ENCODE assay signal across 23 cellular contexts in the genomic region with DNA sequence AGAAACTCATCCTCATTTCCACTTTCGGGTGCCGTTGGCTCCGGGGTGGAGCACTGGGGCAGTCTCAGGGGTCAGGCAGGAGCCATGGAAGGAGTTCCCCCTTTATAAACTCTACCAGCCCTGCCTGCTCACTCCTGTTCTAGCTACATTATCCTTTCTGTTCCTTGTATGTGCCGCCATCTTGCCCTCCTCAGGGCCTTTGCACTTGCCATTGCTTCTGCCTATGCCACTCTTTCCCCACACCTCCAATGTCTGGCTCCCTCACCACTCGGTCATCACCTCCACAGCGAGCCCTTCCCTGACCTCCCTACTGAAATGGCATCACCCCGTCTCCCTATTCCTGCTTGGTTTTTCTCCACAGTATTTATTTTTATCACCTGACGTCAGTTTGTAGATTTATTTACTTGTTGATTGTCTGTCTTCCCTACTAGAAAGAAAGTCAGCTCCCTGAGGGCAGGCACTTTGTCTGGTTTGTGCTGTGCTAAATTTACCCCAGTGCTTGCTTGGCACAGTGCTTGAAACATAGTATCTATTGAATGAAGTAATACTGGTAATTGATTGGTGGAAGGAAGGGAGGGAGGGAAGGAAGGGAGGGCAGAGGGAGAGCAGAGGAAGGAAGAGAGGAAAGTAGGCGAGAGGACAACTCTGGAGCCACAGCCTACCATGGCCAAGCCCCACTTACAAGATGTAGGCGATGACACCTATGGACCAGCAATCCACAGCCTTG. TPM values are rescaled to one million over a fixed set of nuclear protein-coding genes. Genes with fewer than 3 reads are reported as not detected.
DNase-seq lines count a peak whose midpoint lies in the region; ATAC-seq, FAIRE-seq and TF ChIP-seq lines count a peak whose summit lies in the region.
"Had no signal": no experiment of that assay in that cellular context is flagged by ENCODE, and none has a peak within 500 bp of the region (broad histone marks: within the 10 kb centered on the region; RNA-seq: fewer than 3 reads in every experiment).

No MANE protein-coding gene starts in this region.

- peaks cover 6 to 68% of the 10 kb centered on the region in 2 experiments for H3K36me3 ChIP-seq in HepG2 (replicated peaks in 1 of 2; ENCODE audit: control insufficient read depth in 1 of 2, insufficient read depth in 2 of 2, low read length in 2 of 2)
- peaks cover 0 to 45% (median 18%) of the 10 kb centered on the region in 4 donors for H3K36me3 ChIP-seq in right lobe of liver
- H3K36me3 ChIP-seq: MG63 had no signal

- H3K9me3 ChIP-seq in HepG2 (ENCODE audit: low read length) (no peaks in the 10 kb centered on the region), right lobe of liver (no peaks in the 10 kb centered on the region)
- H3K9me3 ChIP-seq: A549; BLaER1 treated with 17β-estradiol and CSF1 and Interleukin-3, amounts not matched to agents 10 nM and 100 nM; MG63; SJCRH30 had no signal

- CTCF ChIA-PET in HepG2 (lab: Yijun Ruan, JAX; ENCODE audit: low intra/inter-chr PET ratio, low total read pairs): no interaction called here

- H3K4me1 Mint-ChIP-seq in activated naive CD8-positive, alpha-beta T cell treated with anti-CD3 and anti-CD28 coated beads, Interleukin-2, amount 50 U/mL, for 24 hours: peaks cover 2% of the 10 kb centered on the region
- peaks cover 14 to 17% of the 10 kb centered on the region in 2 donors for H3K4me1 Mint-ChIP-seq in stimulated activated naive B cell treated with anti-CD40 and anti-IgM and Interleukin-4, amounts not matched to agents 10 μg/mL and 1 μg/mL and 100 μg/mL, for 72 hours

- no peak for TF ChIP-seq EP300 in HepG2 (IDR thresholded peaks at IDR 0.05; ENCODE audit: low read depth in 2 of 2, low read length in 2 of 2)
- TF ChIP-seq EP300 in HepG2 (CRISPR knock-in tag; IDR thresholded peaks at IDR 0.05; ENCODE audit: borderline replicate concordance): no peak

- BruUV-seq in HepG2 (replicated peaks; lab: Mats Ljungman, UMichigan): TSS peak; percentile 27

- H3K4me3 ChIP-seq in HepG2 (replicated peaks in 1 of 3; ENCODE audit: insufficient read depth in 1 of 3, low read depth in 2 of 3, low read length in 3 of 3): no peak overlapping the region
- no peak overlapping the region for H3K4me3 ChIP-seq in right lobe of liver
- H3K4me3 ChIP-seq: A549; BLaER1 treated with 17β-estradiol and CSF1 and Interleukin-3, amounts not matched to agents 10 nM and 100 nM; MG63; SJCRH30 had no signal

- TF ChIP-seq CTCF in HepG2 (CRISPR knock-in tag; IDR thresholded peaks at IDR 0.05) (no peak), right lobe of liver (IDR thresholded peaks at IDR 0.05) (no peak)

- no peak overlapping the region for H3K27ac Mint-ChIP-seq in activated naive CD8-positive, alpha-beta T cell treated with anti-CD3 and anti-CD28 coated beads, Interleukin-2, amount 50 U/mL, for 24 hours
- peak overlapping the region; percentile 39 for H3K27ac Mint-ChIP-seq in stimulated activated naive B cell treated with anti-CD40 and anti-IgM and Interleukin-4, amounts not matched to agents 10 μg/mL and 1 μg/mL and 100 μg/mL, for 72 hours
- H3K27ac Mint-ChIP-seq: CD4-positive, alpha-beta T cell had no signal

- no peaks in the 10 kb centered on the region for H3K4me1 ChIP-seq in HepG2 (ENCODE audit: insufficient read depth, low read length)
- no peaks in the 10 kb centered on the region for H3K4me1 ChIP-seq in right lobe of liver
- H3K4me1 ChIP-seq: A549, SJCRH30 had no signal

- H3K27ac ChIP-seq in HepG2 (ENCODE audit: extremely low read length, insufficient read depth, low read length): no peak overlapping the region
- H3K27ac ChIP-seq in right lobe of liver: no peak overlapping the region
- H3K27ac ChIP-seq: A549; BLaER1 treated with 17β-estradiol and CSF1 and Interleukin-3, amounts not matched to agents 10 nM and 100 nM; SJCRH30 had no signal

- H3K4me3 Mint-ChIP-seq in activated naive CD8-positive, alpha-beta T cell treated with anti-CD3 and anti-CD28 coated beads, Interleukin-2, amount 50 U/mL, for 24 hours: no peak overlapping the region
- H3K4me3 Mint-ChIP-seq in stimulated activated naive B cell treated with anti-CD40 and anti-IgM and Interleukin-4, amounts not matched to agents 10 μg/mL and 1 μg/mL and 100 μg/mL, for 72 hours: no peak overlapping the region
- H3K4me3 Mint-ChIP-seq: CD4-positive, alpha-beta T cell had no signal

- no peak overlapping the region for H3K9ac ChIP-seq in HepG2 (ENCODE audit: insufficient read depth, low read depth, low read length)
- H3K9ac ChIP-seq: BLaER1 treated with 17β-estradiol and CSF1 and Interleukin-3, amounts not matched to agents 10 nM and 100 nM had no signal

- intact Hi-C loops in HepG2 (cut with micrococcal nuclease; ENCODE audit: unreplicated experiment) (no loop called here), right lobe of liver (cut with DNase I) (no loop called here)

- H3K36me3 Mint-ChIP-seq in activated naive CD8-positive, alpha-beta T cell treated with anti-CD3 and anti-CD28 coated beads, Interleukin-2, amount 50 U/mL, for 24 hours (ENCODE audit: low read depth): peaks cover 33% of the 10 kb centered on the region
- peaks cover 60 to 67% of the 10 kb centered on the region in 2 donors for H3K36me3 Mint-ChIP-seq in stimulated activated naive B cell treated with anti-CD40 and anti-IgM and Interleukin-4, amounts not matched to agents 10 μg/mL and 1 μg/mL and 100 μg/mL, for 72 hours

- H4K20me1 ChIP-seq in HepG2 (ENCODE audit: insufficient read depth, low read length): no peaks in the 10 kb centered on the region

- H2AFZ ChIP-seq in HepG2 (ENCODE audit: low read length): no peak overlapping the region

- DNase-seq in HepG2 (ENCODE audit: low spot score) (no peak), right lobe of liver (no peak), T-helper 1 cell (no peak)
- no peak for DNase-seq in activated naive CD8-positive, alpha-beta T cell treated with anti-CD3 and anti-CD28 coated beads, Interleukin-2, amount 50 U/mL, for 24 hours
- DNase-seq in stimulated activated naive B cell treated with anti-CD40 and anti-IgM and Interleukin-4, amounts not matched to agents 10 μg/mL and 1 μg/mL and 100 μg/mL, for 72 hours: no peak
- DNase-seq in stimulated activated CD4-positive, alpha-beta T cell treated with anti-CD3 and anti-CD28 coated beads, Interleukin-4, amount 100 ng/mL, for 1 hour: no peak
- DNase-seq: AML-193; CD4-positive, alpha-beta T cell; KG1; MG63; NCI-H1105 treated with DMSO at 0.1 percent for 48 hours; NCI-H2029; NCI-H446; NCI-H524 treated with DMSO at 0.1 percent for 48 hours; NCI-H774; SJCRH30 had no signal

- no peaks in the 10 kb centered on the region for H3K9me3 Mint-ChIP-seq in activated naive CD8-positive, alpha-beta T cell treated with anti-CD3 and anti-CD28 coated beads, Interleukin-2, amount 50 U/mL, for 24 hours
- no peaks in the 10 kb centered on the region for H3K9me3 Mint-ChIP-seq in stimulated activated naive B cell treated with anti-CD40 and anti-IgM and Interleukin-4, amounts not matched to agents 10 μg/mL and 1 μg/mL and 100 μg/mL, for 72 hours
- H3K9me3 Mint-ChIP-seq: CD4-positive, alpha-beta T cell had no signal

- TF ChIP-seq POLR2A in HepG2 (IDR thresholded peaks at IDR 0.05; ENCODE audit: insufficient read depth in 1 of 2, low read depth in 2 of 2, low read length in 2 of 2): no peak
- TF ChIP-seq POLR2A in right lobe of liver (IDR thresholded peaks at IDR 0.05): no peak

- FAIRE-seq in HepG2 (lab: Jason Lieb, UNC): no peak
- FAIRE-seq: A549, D721Med, GM19239, H54 had no signal

- in situ Hi-C loops in HepG2 (cut with HindIII; ENCODE audit: extremely low pct_ligation_motif_present, low pct_unique_long_range_greater_than_20kb): no loop called here

- TF ChIP-seq RAD21 in HepG2 (CRISPR knock-in tag; IDR thresholded peaks at IDR 0.05): no peak

- 95% methylated on average over 10 of the region's 10 CpGs for WGBS in HepG2 (ENCODE audit: low lambda C conversion rate)
- 97% methylated on average over 6 of the region's 10 CpGs for WGBS in right lobe of liver (ENCODE audit: insufficient coverage, low coverage, low lambda C conversion rate, missing lambda C conversion rate)

- H3K27me3 ChIP-seq in HepG2 (ENCODE audit: control insufficient read depth in 1 of 2, insufficient read depth in 2 of 2, low read length in 2 of 2) (no peaks in the 10 kb centered on the region), right lobe of liver (no peaks in the 10 kb centered on the region)
- H3K27me3 ChIP-seq: BLaER1 treated with 17β-estradiol and CSF1 and Interleukin-3, amounts not matched to agents 10 nM and 100 nM; MG63; SJCRH30 had no signal

- ATAC-seq in HepG2: no peak
- no peak for ATAC-seq in right lobe of liver
- peak; percentile 5 for ATAC-seq in activated naive CD8-positive, alpha-beta T cell treated with anti-CD3 and anti-CD28 coated beads, Interleukin-2, amount 50 U/mL, for 24 hours
- ATAC-seq in stimulated activated naive B cell treated with anti-CD40 and anti-IgM and Interleukin-4, amounts not matched to agents 10 μg/mL and 1 μg/mL and 100 μg/mL, for 72 hours (replicated peaks): no peak
- ATAC-seq: Right ventricle myocardium inferior, SK-N-SH treated with all-trans-retinoic acid at 6 μM for 48 hours had no signal

- POLR2A ChIA-PET in HepG2 (lab: Yijun Ruan, JAX): interaction anchor here (3.5 kb wide), 1 partner anchor 11 kb away, joined by 12 read pairs; a partner anchor contains a TSS

- H3K79me2 ChIP-seq in HepG2 (ENCODE audit: insufficient read depth, low read length): no peaks in the 10 kb centered on the region

- H3K27me3 Mint-ChIP-seq in activated naive CD8-positive, alpha-beta T cell treated with anti-CD3 and anti-CD28 coated beads, Interleukin-2, amount 50 U/mL, for 24 hours: no peaks in the 10 kb centered on the region
- H3K27me3 Mint-ChIP-seq in stimulated activated naive B cell treated with anti-CD40 and anti-IgM and Interleukin-4, amounts not matched to agents 10 μg/mL and 1 μg/mL and 100 μg/mL, for 72 hours: no peaks in the 10 kb centered on the region
- H3K27me3 Mint-ChIP-seq: CD4-positive, alpha-beta T cell had no signal

- no peak overlapping the region for H3K4me2 ChIP-seq in HepG2 (ENCODE audit: low read depth, low read length)
- H3K4me2 ChIP-seq: A549; BLaER1 treated with 17β-estradiol and CSF1 and Interleukin-3, amounts not matched to agents 10 nM and 100 nM had no signal

RNA-seq across cellular contexts. Expression of a gene that starts 8.8 kb away (rescaled TPM):
- total RNA-seq in HepG2 (2016; rRNA removed; fragmentation: Illumina TruSeq; extraction: Trizol) (51.8 and 53.3 TPM in 2 replicates), right lobe of liver (10 to 100 TPM; 10.8 to 33.4 (median 24.5) TPM)
- 40.6 and 50.9 TPM in 2 replicates for total RNA-seq in HepG2 (2016; cell fraction: cytosol; rRNA removed; fragmentation: Illumina TruSeq; extraction: Trizol; ENCODE audit: low read depth)
- total RNA-seq in HepG2 (2016; cell fraction: insoluble cytoplasmic fraction; rRNA removed; fragmentation: Illumina TruSeq; extraction: Trizol): 49.0 and 53.3 TPM in 2 replicates
- 44.9 and 61.9 TPM in 2 replicates for total RNA-seq in HepG2 (2016; cell fraction: membrane; rRNA removed; fragmentation: Illumina TruSeq; extraction: Trizol)
- total RNA-seq in HepG2 (2016; cell fraction: nucleus; rRNA removed; fragmentation: Illumina TruSeq; extraction: Trizol): 26.4 and 30.0 TPM in 2 replicates
- 26.4 and 27.7 TPM in 2 replicates for polyA plus RNA-seq in HepG2 (2011; rRNA removed)
- 25.3 and 29.8 TPM in 2 replicates for polyA plus RNA-seq in HepG2 (2011; cell fraction: cytosol; rRNA removed)
- 30.9 and 36.6 TPM in 2 replicates for polyA plus RNA-seq in HepG2 (2011; cell fraction: nucleus; rRNA removed)
- polyA plus RNA-seq in HepG2 (2012): 17.5 and 20.2 TPM in 2 replicates
- polyA plus RNA-seq in HepG2 (2016; cell fraction: cytosol; fragmentation: Illumina TruSeq; extraction: Trizol; ENCODE audit: low read depth): 36.8 and 48.6 TPM in 2 replicates
- polyA plus RNA-seq in HepG2 (2016; cell fraction: insoluble cytoplasmic fraction; fragmentation: Illumina TruSeq; extraction: Trizol; ENCODE audit: low read depth): 45.8 and 51.6 TPM in 2 replicates
- 36.9 and 45.8 TPM in 2 replicates for polyA plus RNA-seq in HepG2 (2016; cell fraction: membrane; fragmentation: Illumina TruSeq; extraction: Trizol; ENCODE audit: low read depth)
- 55.8 and 58.3 TPM in 2 replicates for polyA plus RNA-seq in HepG2 (2016; cell fraction: nucleus; fragmentation: Illumina TruSeq; extraction: Trizol; ENCODE audit: insufficient read depth, low read depth)
- 4.7 and 17.6 TPM in 2 replicates for polyA minus RNA-seq in HepG2 (2011; rRNA and poly(A)+ RNA removed; ENCODE audit: low replicate concordance)
- polyA minus RNA-seq in HepG2 (2011; cell fraction: cytosol; rRNA and poly(A)+ RNA removed): 8.4 and 15.1 TPM in 2 replicates
- 8.4 and 10.3 TPM in 2 replicates for polyA minus RNA-seq in HepG2 (2011; cell fraction: nucleus; rRNA and poly(A)+ RNA removed)

RNA-seq across cellular contexts. Expression of a gene that starts 11.2 kb away (rescaled TPM):
- total RNA-seq in HepG2 (2016; rRNA removed; fragmentation: Illumina TruSeq; extraction: Trizol): 23.8 and 28.7 TPM in 2 replicates
- total RNA-seq in HepG2 (2016; cell fraction: cytosol; rRNA removed; fragmentation: Illumina TruSeq; extraction: Trizol; ENCODE audit: low read depth): 45.5 and 45.8 TPM in 2 replicates
- 26.5 and 28.3 TPM in 2 replicates for total RNA-seq in HepG2 (2016; cell fraction: insoluble cytoplasmic fraction; rRNA removed; fragmentation: Illumina TruSeq; extraction: Trizol)
- 17.8 and 19.8 TPM in 2 replicates for total RNA-seq in HepG2 (2016; cell fraction: membrane; rRNA removed; fragmentation: Illumina TruSeq; extraction: Trizol)
- 23.3 and 24.6 TPM in 2 replicates for total RNA-seq in HepG2 (2016; cell fraction: nucleus; rRNA removed; fragmentation: Illumina TruSeq; extraction: Trizol)
- polyA plus RNA-seq in HepG2 (2011; rRNA removed): 33.2 and 38.9 TPM in 2 replicates
- 23.2 and 27.3 TPM in 2 replicates for polyA plus RNA-seq in HepG2 (2011; cell fraction: cytosol; rRNA removed)
- polyA plus RNA-seq in HepG2 (2011; cell fraction: nucleus; rRNA removed): 48.7 and 59.7 TPM in 2 replicates
- polyA plus RNA-seq in HepG2 (2012): 19.0 and 19.1 TPM in 2 replicates
- 9.3 and 10.9 TPM in 2 replicates for polyA plus RNA-seq in HepG2 (2016; cell fraction: cytosol; fragmentation: Illumina TruSeq; extraction: Trizol; ENCODE audit: low read depth)
- 31.9 and 32.4 TPM in 2 replicates for polyA plus RNA-seq in HepG2 (2016; cell fraction: insoluble cytoplasmic fraction; fragmentation: Illumina TruSeq; extraction: Trizol; ENCODE audit: low read depth)
- polyA plus RNA-seq in HepG2 (2016; cell fraction: membrane; fragmentation: Illumina TruSeq; extraction: Trizol; ENCODE audit: low read depth): 15.9 and 18.6 TPM in 2 replicates
- 26.3 and 38.4 TPM in 2 replicates for polyA plus RNA-seq in HepG2 (2016; cell fraction: nucleus; fragmentation: Illumina TruSeq; extraction: Trizol; ENCODE audit: insufficient read depth, low read depth)
- polyA minus RNA-seq in HepG2 (2011; rRNA and poly(A)+ RNA removed; ENCODE audit: low replicate concordance): 89.8 and 134 TPM in 2 replicates
- 15.1 and 17.1 TPM in 2 replicates for polyA minus RNA-seq in HepG2 (2011; cell fraction: cytosol; rRNA and poly(A)+ RNA removed)
- 56.5 and 63.9 TPM in 2 replicates for polyA minus RNA-seq in HepG2 (2011; cell fraction: nucleus; rRNA and poly(A)+ RNA removed)
- 10 to 100 TPM; 12.3 to 27.8 (median 15.7) TPM for total RNA-seq in right lobe of liver

RNA-seq across cellular contexts. Expression of a gene that starts 29.4 kb away (rescaled TPM):
- total RNA-seq in HepG2 (2016; rRNA removed; fragmentation: Illumina TruSeq; extraction: Trizol) (7.5 and 10.0 TPM in 2 replicates), right lobe of liver (1 to 10 TPM; 3.5 to 5.4 (median 5.1) TPM)
- 1.9 and 2.6 TPM in 2 replicates for total RNA-seq in HepG2 (2016; cell fraction: cytosol; rRNA removed; fragmentation: Illumina TruSeq; extraction: Trizol; ENCODE audit: low read depth)
- total RNA-seq in HepG2 (2016; cell fraction: insoluble cytoplasmic fraction; rRNA removed; fragmentation: Illumina TruSeq; extraction: Trizol): 6.6 and 9.5 TPM in 2 replicates
- total RNA-seq in HepG2 (2016; cell fraction: membrane; rRNA removed; fragmentation: Illumina TruSeq; extraction: Trizol): 4.2 and 4.4 TPM in 2 replicates
- 11.3 and 13.7 TPM in 2 replicates for total RNA-seq in HepG2 (2016; cell fraction: nucleus; rRNA removed; fragmentation: Illumina TruSeq; extraction: Trizol)
- 7.3 and 7.4 TPM in 2 replicates for polyA plus RNA-seq in HepG2 (2011; rRNA removed)
- polyA plus RNA-seq in HepG2 (2011; cell fraction: cytosol; rRNA removed): 4.3 and 5.0 TPM in 2 replicates
- 26.1 and 36.3 TPM in 2 replicates for polyA plus RNA-seq in HepG2 (2011; cell fraction: nucleus; rRNA removed)
- 6.0 and 6.8 TPM in 2 replicates for polyA plus RNA-seq in HepG2 (2012)
- polyA plus RNA-seq in HepG2 (2016; cell fraction: cytosol; fragmentation: Illumina TruSeq; extraction: Trizol; ENCODE audit: low read depth): 0.49 and 0.61 TPM in 2 replicates
- 6.7 and 7.2 TPM in 2 replicates for polyA plus RNA-seq in HepG2 (2016; cell fraction: insoluble cytoplasmic fraction; fragmentation: Illumina TruSeq; extraction: Trizol; ENCODE audit: low read depth)
- 1.5 and 1.6 TPM in 2 replicates for polyA plus RNA-seq in HepG2 (2016; cell fraction: membrane; fragmentation: Illumina TruSeq; extraction: Trizol; ENCODE audit: low read depth)
- 29.3 and 31.8 TPM in 2 replicates for polyA plus RNA-seq in HepG2 (2016; cell fraction: nucleus; fragmentation: Illumina TruSeq; extraction: Trizol; ENCODE audit: insufficient read depth, low read depth)
- polyA minus RNA-seq in HepG2 (2011; rRNA and poly(A)+ RNA removed; ENCODE audit: low replicate concordance): 9.9 and 28.6 TPM in 2 replicates
- 3.2 and 6.0 TPM in 2 replicates for polyA minus RNA-seq in HepG2 (2011; cell fraction: cytosol; rRNA and poly(A)+ RNA removed)
- polyA minus RNA-seq in HepG2 (2011; cell fraction: nucleus; rRNA and poly(A)+ RNA removed): 12.9 and 15.8 TPM in 2 replicates

RNA-seq across cellular contexts. Expression of a gene that starts 31.3 kb away (rescaled TPM):
- 37.1 and 43.3 TPM in 2 replicates for total RNA-seq in HepG2 (2016; rRNA removed; fragmentation: Illumina TruSeq; extraction: Trizol)
- 40.6 and 44.9 TPM in 2 replicates for total RNA-seq in HepG2 (2016; cell fraction: cytosol; rRNA removed; fragmentation: Illumina TruSeq; extraction: Trizol; ENCODE audit: low read depth)
- total RNA-seq in HepG2 (2016; cell fraction: insoluble cytoplasmic fraction; rRNA removed; fragmentation: Illumina TruSeq; extraction: Trizol): 36.0 and 42.7 TPM in 2 replicates
- 75.9 and 78.8 TPM in 2 replicates for total RNA-seq in HepG2 (2016; cell fraction: membrane; rRNA removed; fragmentation: Illumina TruSeq; extraction: Trizol)
- total RNA-seq in HepG2 (2016; cell fraction: nucleus; rRNA removed; fragmentation: Illumina TruSeq; extraction: Trizol): 19.3 and 22.3 TPM in 2 replicates
- polyA plus RNA-seq in HepG2 (2011; rRNA removed): 32.1 and 34.4 TPM in 2 replicates
- 33.5 and 41.6 TPM in 2 replicates for polyA plus RNA-seq in HepG2 (2011; cell fraction: cytosol; rRNA removed)
- 31.8 and 32.8 TPM in 2 replicates for polyA plus RNA-seq in HepG2 (2011; cell fraction: nucleus; rRNA removed)
- polyA plus RNA-seq in HepG2 (2012): 29.5 and 31.4 TPM in 2 replicates
- 76.9 and 79.2 TPM in 2 replicates for polyA plus RNA-seq in HepG2 (2016; cell fraction: cytosol; fragmentation: Illumina TruSeq; extraction: Trizol; ENCODE audit: low read depth)
- polyA plus RNA-seq in HepG2 (2016; cell fraction: insoluble cytoplasmic fraction; fragmentation: Illumina TruSeq; extraction: Trizol; ENCODE audit: low read depth): 59.1 and 65.5 TPM in 2 replicates
- polyA plus RNA-seq in HepG2 (2016; cell fraction: membrane; fragmentation: Illumina TruSeq; extraction: Trizol; ENCODE audit: low read depth): 95.4 and 101 TPM in 2 replicates
- 46.7 and 52.3 TPM in 2 replicates for polyA plus RNA-seq in HepG2 (2016; cell fraction: nucleus; fragmentation: Illumina TruSeq; extraction: Trizol; ENCODE audit: insufficient read depth, low read depth)
- 35.7 and 37.3 TPM in 2 replicates for polyA minus RNA-seq in HepG2 (2011; rRNA and poly(A)+ RNA removed; ENCODE audit: low replicate concordance)
- polyA minus RNA-seq in HepG2 (2011; cell fraction: cytosol; rRNA and poly(A)+ RNA removed): 27.4 and 29.7 TPM in 2 replicates
- 12.6 and 14.8 TPM in 2 replicates for polyA minus RNA-seq in HepG2 (2011; cell fraction: nucleus; rRNA and poly(A)+ RNA removed)
- 10 to 100 TPM; 24.6 to 43.8 (median 28.1) TPM for total RNA-seq in right lobe of liver

RNA-seq across cellular contexts. Expression of a gene that starts 31.9 kb away (rescaled TPM):
- 73.9 and 83.6 TPM in 2 replicates for total RNA-seq in HepG2 (2016; rRNA removed; fragmentation: Illumina TruSeq; extraction: Trizol)
- 33.6 and 36.2 TPM in 2 replicates for total RNA-seq in HepG2 (2016; cell fraction: cytosol; rRNA removed; fragmentation: Illumina TruSeq; extraction: Trizol; ENCODE audit: low read depth)
- total RNA-seq in HepG2 (2016; cell fraction: insoluble cytoplasmic fraction; rRNA removed; fragmentation: Illumina TruSeq; extraction: Trizol): 70.0 and 87.2 TPM in 2 replicates
- total RNA-seq in HepG2 (2016; cell fraction: membrane; rRNA removed; fragmentation: Illumina TruSeq; extraction: Trizol): 53.3 and 56.0 TPM in 2 replicates
- total RNA-seq in HepG2 (2016; cell fraction: nucleus; rRNA removed; fragmentation: Illumina TruSeq; extraction: Trizol): 59.7 and 66.4 TPM in 2 replicates
- polyA plus RNA-seq in HepG2 (2011; rRNA removed): 27.2 and 30.1 TPM in 2 replicates
- polyA plus RNA-seq in HepG2 (2011; cell fraction: cytosol; rRNA removed): 38.6 and 40.7 TPM in 2 replicates
- 29.3 and 34.8 TPM in 2 replicates for polyA plus RNA-seq in HepG2 (2011; cell fraction: nucleus; rRNA removed)
- 27.0 and 41.3 TPM in 2 replicates for polyA plus RNA-seq in HepG2 (2012)
- 28.3 and 37.9 TPM in 2 replicates for polyA plus RNA-seq in HepG2 (2016; cell fraction: cytosol; fragmentation: Illumina TruSeq; extraction: Trizol; ENCODE audit: low read depth)
- polyA plus RNA-seq in HepG2 (2016; cell fraction: insoluble cytoplasmic fraction; fragmentation: Illumina TruSeq; extraction: Trizol; ENCODE audit: low read depth): 75.5 and 85.0 TPM in 2 replicates
- polyA plus RNA-seq in HepG2 (2016; cell fraction: membrane; fragmentation: Illumina TruSeq; extraction: Trizol; ENCODE audit: low read depth): 43.0 TPM in 2 replicates
- polyA plus RNA-seq in HepG2 (2016; cell fraction: nucleus; fragmentation: Illumina TruSeq; extraction: Trizol; ENCODE audit: insufficient read depth, low read depth): 75.8 and 91.3 TPM in 2 replicates
- 36.5 and 108 TPM in 2 replicates for polyA minus RNA-seq in HepG2 (2011; rRNA and poly(A)+ RNA removed; ENCODE audit: low replicate concordance)
- polyA minus RNA-seq in HepG2 (2011; cell fraction: cytosol; rRNA and poly(A)+ RNA removed): 34.9 and 44.1 TPM in 2 replicates
- polyA minus RNA-seq in HepG2 (2011; cell fraction: nucleus; rRNA and poly(A)+ RNA removed): 62.7 and 78.3 TPM in 2 replicates
- total RNA-seq in right lobe of liver: 10 to 100 TPM; 42.0 to 80.3 (median 57.3) TPM
